ENCODE assay signal across 1 cellular context in the genomic region with DNA sequence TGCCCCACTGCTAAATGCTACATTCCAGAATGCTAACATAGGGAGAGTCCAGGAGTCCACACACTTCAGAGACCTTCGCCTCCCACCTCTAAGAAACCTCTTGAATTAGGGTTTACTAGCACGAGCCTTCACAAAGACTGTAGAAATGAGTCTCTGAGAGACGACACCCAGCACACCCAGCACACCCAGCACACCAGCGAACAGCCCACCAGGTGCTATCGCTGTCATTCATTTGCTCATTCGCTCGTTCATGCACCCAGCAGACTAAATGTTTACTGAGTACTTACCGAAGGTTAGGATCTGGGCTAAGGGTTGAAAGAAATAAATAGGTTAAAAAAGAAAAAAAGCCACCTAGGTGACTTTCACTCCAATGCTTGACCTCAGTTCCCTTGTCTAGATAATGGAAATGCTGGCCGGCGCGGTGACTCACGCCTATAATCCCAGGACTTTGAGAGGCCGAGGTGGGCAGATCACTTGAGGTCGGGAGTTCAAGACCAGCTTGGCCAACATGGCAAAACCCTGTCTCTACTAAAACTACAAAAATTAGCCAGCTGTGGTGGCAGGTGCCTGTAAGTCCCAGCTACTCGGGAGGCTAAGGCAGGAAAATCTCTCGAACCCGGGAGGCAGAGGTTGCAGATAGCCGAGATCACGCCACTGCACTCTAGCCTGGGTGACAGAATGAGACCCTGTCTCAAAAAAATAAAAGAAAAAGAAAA.
TF ChIP-seq lines count a peak whose summit lies in the region.

No MANE protein-coding gene starts in this region.

TF ChIP-seq in HepG2, 621 proteins besides CTCF, POLR2A, EP300 and RAD21 (continued from another document and continues in another):
- TF ChIP-seq, protein P1, sequence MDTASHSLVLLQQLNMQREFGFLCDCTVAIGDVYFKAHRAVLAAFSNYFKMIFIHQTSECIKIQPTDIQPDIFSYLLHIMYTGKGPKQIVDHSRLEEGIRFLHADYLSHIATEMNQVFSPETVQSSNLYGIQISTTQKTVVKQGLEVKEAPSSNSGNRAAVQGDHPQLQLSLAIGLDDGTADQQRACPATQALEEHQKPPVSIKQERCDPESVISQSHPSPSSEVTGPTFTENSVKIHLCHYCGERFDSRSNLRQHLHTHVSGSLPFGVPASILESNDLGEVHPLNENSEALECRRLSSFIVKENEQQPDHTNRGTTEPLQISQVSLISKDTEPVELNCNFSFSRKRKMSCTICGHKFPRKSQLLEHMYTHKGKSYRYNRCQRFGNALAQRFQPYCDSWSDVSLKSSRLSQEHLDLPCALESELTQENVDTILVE (CRISPR knock-in tag; IDR thresholded peaks at IDR 0.05) = no peak
- TF ChIP-seq ZNF605 (CRISPR knock-in tag; IDR thresholded peaks at IDR 0.05) = 0 out of 2 replicates have a peak, but pooled peaks have one; percentile 28
- TF ChIP-seq NR3C1 (CRISPR knock-in tag; IDR thresholded peaks at IDR 0.05) = no peak
- TF ChIP-seq, protein P2, sequence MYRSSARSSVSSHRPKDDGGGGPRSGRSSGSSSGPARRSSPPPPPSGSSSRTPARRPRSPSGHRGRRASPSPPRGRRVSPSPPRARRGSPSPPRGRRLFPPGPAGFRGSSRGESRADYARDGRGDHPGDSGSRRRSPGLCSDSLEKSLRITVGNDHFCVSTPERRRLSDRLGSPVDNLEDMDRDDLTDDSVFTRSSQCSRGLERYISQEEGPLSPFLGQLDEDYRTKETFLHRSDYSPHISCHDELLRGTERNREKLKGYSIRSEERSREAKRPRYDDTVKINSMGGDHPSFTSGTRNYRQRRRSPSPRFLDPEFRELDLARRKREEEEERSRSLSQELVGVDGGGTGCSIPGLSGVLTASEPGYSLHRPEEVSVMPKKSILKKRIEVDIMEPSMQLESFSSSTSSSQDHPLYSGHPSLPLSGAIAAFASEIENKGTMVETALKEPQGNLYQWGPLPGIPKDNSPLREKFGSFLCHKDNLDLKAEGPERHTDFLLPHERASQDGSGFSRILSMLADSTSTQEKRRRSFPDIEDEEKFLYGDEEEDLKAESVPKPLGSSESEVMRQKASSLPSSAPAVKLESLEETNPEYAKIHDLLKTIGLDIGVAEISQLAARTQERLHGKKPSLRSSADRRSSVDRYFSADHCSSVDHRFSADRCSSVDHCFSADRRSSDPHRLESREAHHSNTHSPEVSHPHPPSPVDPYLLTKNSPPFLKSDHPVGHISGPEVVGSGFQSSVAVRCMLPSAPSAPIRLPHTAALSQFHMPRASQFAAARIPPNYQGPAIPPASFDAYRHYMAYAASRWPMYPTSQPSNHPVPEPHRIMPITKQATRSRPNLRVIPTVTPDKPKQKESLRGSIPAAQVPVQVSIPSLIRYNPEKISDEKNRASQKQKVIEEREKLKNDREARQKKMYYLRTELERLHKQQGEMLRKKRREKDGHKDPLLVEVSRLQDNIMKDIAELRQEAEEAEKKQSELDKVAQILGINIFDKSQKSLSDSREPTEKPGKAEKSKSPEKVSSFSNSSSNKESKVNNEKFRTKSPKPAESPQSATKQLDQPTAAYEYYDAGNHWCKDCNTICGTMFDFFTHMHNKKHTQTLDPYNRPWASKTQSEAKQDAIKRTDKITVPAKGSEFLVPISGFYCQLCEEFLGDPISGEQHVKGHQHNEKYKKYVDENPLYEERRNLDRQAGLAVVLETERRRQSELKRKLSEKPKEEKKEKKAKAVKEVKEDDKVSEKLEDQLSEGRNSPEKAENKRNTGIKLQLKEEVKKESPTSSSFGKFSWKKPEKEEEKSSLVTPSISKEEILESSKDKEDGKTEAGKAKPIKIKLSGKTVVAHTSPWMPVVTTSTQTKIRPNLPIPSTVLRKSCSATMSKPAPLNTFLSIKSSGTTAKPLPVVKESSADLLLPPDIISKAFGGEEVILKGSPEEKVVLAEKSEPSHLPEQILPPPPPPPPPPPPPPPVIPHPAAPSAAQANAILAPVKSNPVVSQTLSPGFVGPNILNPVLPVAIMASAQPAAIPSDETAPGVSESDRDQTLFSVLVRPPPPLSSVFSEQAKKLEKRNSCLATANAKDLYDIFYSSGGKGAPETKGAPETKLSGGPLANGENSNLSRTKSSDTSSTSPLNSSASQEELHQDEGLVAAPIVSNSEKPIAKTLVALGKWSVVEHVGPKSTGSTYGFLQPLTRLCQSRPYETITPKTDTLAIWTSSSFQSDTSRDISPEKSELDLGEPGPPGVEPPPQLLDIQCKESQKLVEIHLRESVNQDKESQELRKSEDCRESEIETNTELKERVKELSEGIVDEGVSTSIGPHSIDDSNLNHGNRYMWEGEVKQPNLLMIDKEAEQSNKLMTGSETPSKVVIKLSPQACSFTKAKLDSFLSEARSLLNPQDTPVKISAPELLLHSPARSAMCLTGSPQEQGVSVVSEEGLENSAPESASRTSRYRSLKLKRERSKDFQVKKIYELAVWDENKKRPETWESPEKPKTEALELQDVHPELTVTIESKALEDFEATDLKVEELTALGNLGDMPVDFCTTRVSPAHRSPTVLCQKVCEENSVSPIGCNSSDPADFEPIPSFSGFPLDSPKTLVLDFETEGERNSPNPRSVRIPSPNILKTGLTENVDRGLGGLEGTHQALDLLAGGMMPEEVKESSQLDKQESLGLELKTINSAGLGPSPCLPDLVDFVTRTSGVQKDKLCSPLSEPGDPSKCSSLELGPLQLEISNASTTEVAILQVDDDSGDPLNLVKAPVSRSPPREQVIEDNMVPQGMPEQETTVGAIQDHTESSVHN (CRISPR knock-in tag; IDR thresholded peaks at IDR 0.05) = no peak
- no peak for TF ChIP-seq ZNF207 (IDR thresholded peaks at IDR 0.05; ENCODE audit: borderline replicate concordance)
- no peak for TF ChIP-seq AHR (CRISPR knock-in tag; IDR thresholded peaks at IDR 0.05)
- TF ChIP-seq, protein P3, sequence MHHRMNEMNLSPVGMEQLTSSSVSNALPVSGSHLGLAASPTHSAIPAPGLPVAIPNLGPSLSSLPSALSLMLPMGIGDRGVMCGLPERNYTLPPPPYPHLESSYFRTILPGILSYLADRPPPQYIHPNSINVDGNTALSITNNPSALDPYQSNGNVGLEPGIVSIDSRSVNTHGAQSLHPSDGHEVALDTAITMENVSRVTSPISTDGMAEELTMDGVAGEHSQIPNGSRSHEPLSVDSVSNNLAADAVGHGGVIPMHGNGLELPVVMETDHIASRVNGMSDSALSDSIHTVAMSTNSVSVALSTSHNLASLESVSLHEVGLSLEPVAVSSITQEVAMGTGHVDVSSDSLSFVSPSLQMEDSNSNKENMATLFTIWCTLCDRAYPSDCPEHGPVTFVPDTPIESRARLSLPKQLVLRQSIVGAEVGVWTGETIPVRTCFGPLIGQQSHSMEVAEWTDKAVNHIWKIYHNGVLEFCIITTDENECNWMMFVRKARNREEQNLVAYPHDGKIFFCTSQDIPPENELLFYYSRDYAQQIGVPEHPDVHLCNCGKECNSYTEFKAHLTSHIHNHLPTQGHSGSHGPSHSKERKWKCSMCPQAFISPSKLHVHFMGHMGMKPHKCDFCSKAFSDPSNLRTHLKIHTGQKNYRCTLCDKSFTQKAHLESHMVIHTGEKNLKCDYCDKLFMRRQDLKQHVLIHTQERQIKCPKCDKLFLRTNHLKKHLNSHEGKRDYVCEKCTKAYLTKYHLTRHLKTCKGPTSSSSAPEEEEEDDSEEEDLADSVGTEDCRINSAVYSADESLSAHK (CRISPR knock-in tag; IDR thresholded peaks at IDR 0.05; ENCODE audit: borderline replicate concordance) = no peak
- TF ChIP-seq MEIS1 (CRISPR knock-in tag; IDR thresholded peaks at IDR 0.05; ENCODE audit: borderline replicate concordance) = no peak
- TF ChIP-seq KLF15 (CRISPR knock-in tag; IDR thresholded peaks at IDR 0.05; ENCODE audit: borderline replicate concordance) = no peak
- TF ChIP-seq, protein P4, sequence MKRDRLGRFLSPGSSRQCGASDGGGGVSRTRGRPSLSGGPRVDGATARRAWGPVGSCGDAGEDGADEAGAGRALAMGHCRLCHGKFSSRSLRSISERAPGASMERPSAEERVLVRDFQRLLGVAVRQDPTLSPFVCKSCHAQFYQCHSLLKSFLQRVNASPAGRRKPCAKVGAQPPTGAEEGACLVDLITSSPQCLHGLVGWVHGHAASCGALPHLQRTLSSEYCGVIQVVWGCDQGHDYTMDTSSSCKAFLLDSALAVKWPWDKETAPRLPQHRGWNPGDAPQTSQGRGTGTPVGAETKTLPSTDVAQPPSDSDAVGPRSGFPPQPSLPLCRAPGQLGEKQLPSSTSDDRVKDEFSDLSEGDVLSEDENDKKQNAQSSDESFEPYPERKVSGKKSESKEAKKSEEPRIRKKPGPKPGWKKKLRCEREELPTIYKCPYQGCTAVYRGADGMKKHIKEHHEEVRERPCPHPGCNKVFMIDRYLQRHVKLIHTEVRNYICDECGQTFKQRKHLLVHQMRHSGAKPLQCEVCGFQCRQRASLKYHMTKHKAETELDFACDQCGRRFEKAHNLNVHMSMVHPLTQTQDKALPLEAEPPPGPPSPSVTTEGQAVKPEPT (CRISPR knock-in tag; IDR thresholded peaks at IDR 0.05; ENCODE audit: low read depth) = no peak
- no peak for TF ChIP-seq MTA3 (CRISPR knock-in tag; IDR thresholded peaks at IDR 0.05)
- TF ChIP-seq, protein P5, sequence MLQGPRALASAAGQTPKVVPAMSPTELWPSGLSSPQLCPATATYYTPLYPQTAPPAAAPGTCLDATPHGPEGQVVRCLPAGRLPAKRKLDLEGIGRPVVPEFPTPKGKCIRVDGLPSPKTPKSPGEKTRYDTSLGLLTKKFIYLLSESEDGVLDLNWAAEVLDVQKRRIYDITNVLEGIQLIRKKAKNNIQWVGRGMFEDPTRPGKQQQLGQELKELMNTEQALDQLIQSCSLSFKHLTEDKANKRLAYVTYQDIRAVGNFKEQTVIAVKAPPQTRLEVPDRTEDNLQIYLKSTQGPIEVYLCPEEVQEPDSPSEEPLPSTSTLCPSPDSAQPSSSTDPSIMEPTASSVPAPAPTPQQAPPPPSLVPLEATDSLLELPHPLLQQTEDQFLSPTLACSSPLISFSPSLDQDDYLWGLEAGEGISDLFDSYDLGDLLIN (CRISPR knock-in tag; IDR thresholded peaks at IDR 0.05; ENCODE audit: borderline replicate concordance) = no peak
- no peak; the same call in 1 of the 2 replicates for TF ChIP-seq ZMAT3 (CRISPR knock-in tag; conservative IDR thresholded peaks at IDR 0.05)
- TF ChIP-seq, protein P6, sequence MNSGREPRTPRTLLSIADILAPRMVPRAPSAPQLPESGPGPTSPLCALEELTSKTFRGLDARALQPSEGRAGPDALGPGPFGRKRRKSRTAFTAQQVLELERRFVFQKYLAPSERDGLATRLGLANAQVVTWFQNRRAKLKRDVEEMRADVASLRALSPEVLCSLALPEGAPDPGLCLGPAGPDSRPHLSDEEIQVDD (CRISPR knock-in tag; IDR thresholded peaks at IDR 0.05; ENCODE audit: borderline replicate concordance) = no peak
- no peak for TF ChIP-seq ZNF530 (CRISPR knock-in tag; IDR thresholded peaks at IDR 0.05; ENCODE audit: low read depth)
- TF ChIP-seq, protein P7, sequence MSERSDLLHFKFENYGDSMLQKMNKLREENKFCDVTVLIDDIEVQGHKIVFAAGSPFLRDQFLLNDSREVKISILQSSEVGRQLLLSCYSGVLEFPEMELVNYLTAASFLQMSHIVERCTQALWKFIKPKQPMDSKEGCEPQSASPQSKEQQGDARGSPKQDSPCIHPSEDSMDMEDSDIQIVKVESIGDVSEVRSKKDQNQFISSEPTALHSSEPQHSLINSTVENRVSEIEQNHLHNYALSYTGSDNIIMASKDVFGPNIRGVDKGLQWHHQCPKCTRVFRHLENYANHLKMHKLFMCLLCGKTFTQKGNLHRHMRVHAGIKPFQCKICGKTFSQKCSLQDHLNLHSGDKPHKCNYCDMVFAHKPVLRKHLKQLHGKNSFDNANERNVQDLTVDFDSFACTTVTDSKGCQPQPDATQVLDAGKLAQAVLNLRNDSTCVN (CRISPR knock-in tag; IDR thresholded peaks at IDR 0.05; ENCODE audit: borderline replicate concordance) = no peak
- no peak for TF ChIP-seq ZNF225 (CRISPR knock-in tag; IDR thresholded peaks at IDR 0.05)
- no peak for TF ChIP-seq TARDBP (CRISPR knock-in tag; IDR thresholded peaks at IDR 0.05)
- no peak for TF ChIP-seq ONECUT2 (CRISPR knock-in tag; IDR thresholded peaks at IDR 0.05)
- TF ChIP-seq ZNF773 (CRISPR knock-in tag; IDR thresholded peaks at IDR 0.05; ENCODE audit: borderline replicate concordance) = no peak
- TF ChIP-seq TAF15 (IDR thresholded peaks at IDR 0.05; ENCODE audit: low read depth, low read length, poor library complexity, severe bottlenecking) = no peak
- peak; percentile 28; the same call in 1 of the 2 replicates for TF ChIP-seq HMG20A (CRISPR knock-in tag; IDR thresholded peaks at IDR 0.05; ENCODE audit: borderline replicate concordance)
- TF ChIP-seq ZNF878 (CRISPR knock-in tag; IDR thresholded peaks at IDR 0.05) = no peak
- TF ChIP-seq NFKBIZ (CRISPR knock-in tag; IDR thresholded peaks at IDR 0.05) = no peak
- TF ChIP-seq, protein P8, sequence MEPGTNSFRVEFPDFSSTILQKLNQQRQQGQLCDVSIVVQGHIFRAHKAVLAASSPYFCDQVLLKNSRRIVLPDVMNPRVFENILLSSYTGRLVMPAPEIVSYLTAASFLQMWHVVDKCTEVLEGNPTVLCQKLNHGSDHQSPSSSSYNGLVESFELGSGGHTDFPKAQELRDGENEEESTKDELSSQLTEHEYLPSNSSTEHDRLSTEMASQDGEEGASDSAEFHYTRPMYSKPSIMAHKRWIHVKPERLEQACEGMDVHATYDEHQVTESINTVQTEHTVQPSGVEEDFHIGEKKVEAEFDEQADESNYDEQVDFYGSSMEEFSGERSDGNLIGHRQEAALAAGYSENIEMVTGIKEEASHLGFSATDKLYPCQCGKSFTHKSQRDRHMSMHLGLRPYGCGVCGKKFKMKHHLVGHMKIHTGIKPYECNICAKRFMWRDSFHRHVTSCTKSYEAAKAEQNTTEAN (CRISPR knock-in tag; conservative IDR thresholded peaks at IDR 0.05) = 0 out of 2 replicates have a peak, but pooled peaks have one; percentile 29
- TF ChIP-seq, protein P9, sequence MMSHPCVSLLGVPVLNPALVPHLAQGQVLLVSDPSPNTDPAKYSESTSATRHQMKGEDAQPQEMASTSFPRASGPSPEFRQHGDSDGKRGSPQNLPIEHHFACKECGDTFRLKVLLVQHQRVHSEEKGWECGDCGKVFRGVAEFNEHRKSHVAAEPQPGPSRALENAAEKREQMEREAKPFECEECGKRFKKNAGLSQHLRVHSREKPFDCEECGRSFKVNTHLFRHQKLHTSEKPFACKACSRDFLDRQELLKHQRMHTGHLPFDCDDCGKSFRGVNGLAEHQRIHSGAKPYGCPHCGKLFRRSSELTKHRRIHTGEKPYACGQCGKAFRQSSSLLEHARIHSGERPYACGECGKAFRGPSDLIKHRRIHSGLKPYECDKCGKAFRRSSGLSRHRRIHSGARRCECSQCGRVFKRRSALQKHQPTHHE (CRISPR knock-in tag; IDR thresholded peaks at IDR 0.05; ENCODE audit: borderline replicate concordance) = no peak
- TF ChIP-seq TGIF2 (CRISPR knock-in tag; IDR thresholded peaks at IDR 0.05) = no peak
- peak; percentile 22 to 78; a peak in 3 of 4 replicates for TF ChIP-seq NR2F1 (CRISPR knock-in tag; IDR thresholded peaks at IDR 0.05)
- TF ChIP-seq TOE1 (CRISPR knock-in tag; IDR thresholded peaks at IDR 0.05) = no peak
- no peak for TF ChIP-seq MYC (CRISPR knock-in tag; IDR thresholded peaks at IDR 0.05; ENCODE audit: borderline replicate concordance)
- TF ChIP-seq, protein P10, sequence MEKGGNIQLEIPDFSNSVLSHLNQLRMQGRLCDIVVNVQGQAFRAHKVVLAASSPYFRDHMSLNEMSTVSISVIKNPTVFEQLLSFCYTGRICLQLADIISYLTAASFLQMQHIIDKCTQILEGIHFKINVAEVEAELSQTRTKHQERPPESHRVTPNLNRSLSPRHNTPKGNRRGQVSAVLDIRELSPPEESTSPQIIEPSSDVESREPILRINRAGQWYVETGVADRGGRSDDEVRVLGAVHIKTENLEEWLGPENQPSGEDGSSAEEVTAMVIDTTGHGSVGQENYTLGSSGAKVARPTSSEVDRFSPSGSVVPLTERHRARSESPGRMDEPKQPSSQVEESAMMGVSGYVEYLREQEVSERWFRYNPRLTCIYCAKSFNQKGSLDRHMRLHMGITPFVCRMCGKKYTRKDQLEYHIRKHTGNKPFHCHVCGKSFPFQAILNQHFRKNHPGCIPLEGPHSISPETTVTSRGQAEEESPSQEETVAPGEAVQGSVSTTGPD (CRISPR knock-in tag; IDR thresholded peaks at IDR 0.05) = no peak
- no peak for TF ChIP-seq FOXP1 (IDR thresholded peaks at IDR 0.05)
- TF ChIP-seq FOXP1 (CRISPR knock-in tag; IDR thresholded peaks at IDR 0.05) = no peak; the same call in 1 of the 2 replicates
- no peak for TF ChIP-seq ZNF598 (CRISPR knock-in tag; IDR thresholded peaks at IDR 0.05; ENCODE audit: borderline replicate concordance)
- TF ChIP-seq ZNF557 (CRISPR knock-in tag; IDR thresholded peaks at IDR 0.05) = no peak
